ENCODE assay signal across 32 cellular contexts in genomic region chr3:79317551-79318518, GRCh38.
"Had no signal": no experiment of that assay in that cellular context is flagged by ENCODE, and none has a peak within 500 bp of the region (broad histone marks: within the 10 kb centered on the region; RNA-seq: fewer than 3 reads in every experiment).

No MANE protein-coding gene starts in this region.

- H3K9me3 ChIP-seq: adrenal gland, body of pancreas, breast epithelium had no signal

- DNase-seq: activated B cell treated with CpG ODN at 0.5 μM for 24 hours; activated CD4-positive, alpha-beta memory T cell treated with anti-CD3 and anti-CD28 coated beads for 36 hours; activated CD4-positive, alpha-beta T cell treated with anti-CD3 and anti-CD28 coated beads for 4 hours; activated CD4-positive, alpha-beta T cell treated with anti-CD3 and anti-CD28 coated beads, Interleukin-2, amount 10 ng/mL, durations not matched to agents 24 days and 14 days; activated CD4-positive, alpha-beta T cell treated with anti-CD3 and anti-CD28 coated beads, Interleukin-2, amount 50 U/mL, for 1 hour; activated CD4-positive, alpha-beta T cell treated with anti-CD3 and anti-CD28 coated beads, Interleukin-2, amount 50 U/mL, for 4 hours; activated CD4-positive, CD25-positive, alpha-beta regulatory T cell treated with anti-CD3 and anti-CD28 coated beads, Interleukin-2, amount 50 U/mL, for 72 hours; activated CD8-positive, alpha-beta memory T cell treated with anti-CD3 and anti-CD28 coated beads, Interleukin-2, amount 50 U/mL, for 4 hours; activated CD8-positive, alpha-beta T cell treated with anti-CD3 and anti-CD28 coated beads for 36 hours; activated effector memory CD4-positive, alpha-beta T cell treated with anti-CD3 and anti-CD28 coated beads, Interleukin-2, amount 50 U/mL, for 16 hours; activated gamma-delta T cell treated with Interleukin-2 at 50 U/mL for 16 hours; activated naive CD4-positive, alpha-beta T cell; activated naive CD4-positive, alpha-beta T cell treated with anti-CD3 and anti-CD28 coated beads for 36 hours; activated naive CD4-positive, alpha-beta T cell treated with anti-CD3 and anti-CD28 coated beads, Interleukin-2, amount 50 U/mL, for 16 hours; activated naive CD8-positive, alpha-beta T cell treated with anti-CD3 and anti-CD28 coated beads for 36 hours; activated T-cell treated with anti-CD3 and anti-CD28 coated beads for 4 hours; activated T-cell treated with anti-CD3 and anti-CD28 coated beads, Interleukin-2, amount 50 U/mL, for 1 hour; activated T-cell treated with anti-CD3 and anti-CD28 coated beads, Interleukin-2, amount 50 U/mL, for 4 hours; activated T-cell treated with anti-CD3 and anti-CD28 coated beads, Interleukin-2, amount 50 U/mL, for 72 hours; adrenal gland; amniotic stem cell; aorta; body of pancreas; brain microvascular endothelial cell; central memory CD4-positive, alpha-beta T cell; T-helper 1 cell; T-helper 2 cell; T-helper 9 cell had no signal

- ATAC-seq: activated CD8-positive, alpha-beta T cell treated with anti-CD3 and anti-CD28 coated beads for 36 hours; activated naive CD4-positive, alpha-beta T cell treated with anti-CD3 and anti-CD28 coated beads, Interleukin-2, amount 50 U/mL, for 72 hours; activated T-cell treated with anti-CD3 and anti-CD28 coated beads, Interleukin-2, amount 50 U/mL, for 4 hours; activated T-cell treated with anti-CD3 and anti-CD28 coated beads, Interleukin-2, amount 50 U/mL, for 72 hours; activated T-helper 17 cell treated with anti-CD3 and anti-CD28 coated beads, Interleukin-2, amount 50 U/mL, for 72 hours; body of pancreas had no signal

- H3K4me1 ChIP-seq: adrenal gland, body of pancreas, breast epithelium had no signal

- H3K27me3 ChIP-seq: adrenal gland, body of pancreas, brain microvascular endothelial cell, breast epithelium had no signal

- H3K27ac ChIP-seq: adrenal gland, body of pancreas, brain microvascular endothelial cell, breast epithelium, VCaP had no signal

- H3K36me3 ChIP-seq: adrenal gland, brain microvascular endothelial cell, breast epithelium had no signal

- H3K4me3 ChIP-seq: adrenal gland, body of pancreas, breast epithelium had no signal
